ENCODE assay signal across 18 cellular contexts in the genomic region with DNA sequence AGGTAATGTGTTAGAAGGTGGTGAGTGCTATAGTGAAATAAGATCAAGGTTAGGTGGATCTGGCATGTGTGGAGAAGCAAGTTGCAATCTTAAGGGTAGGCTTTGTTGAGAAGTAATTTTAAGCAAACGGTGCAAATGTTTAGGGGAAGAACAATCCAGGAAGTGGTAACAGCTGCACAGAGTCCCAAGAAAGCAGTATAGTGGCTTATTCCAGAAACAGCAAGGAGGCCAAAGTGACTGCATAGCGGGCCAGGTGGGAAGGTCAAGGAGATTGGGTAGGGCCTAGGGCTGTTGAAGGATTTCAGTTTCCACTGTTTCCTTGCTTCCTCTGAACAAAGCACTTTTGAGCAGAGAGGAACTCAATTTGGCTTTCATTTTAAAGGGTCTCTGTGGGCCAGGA. TPM values are rescaled to one million over a fixed set of nuclear protein-coding genes. Genes with fewer than 3 reads are reported as not detected.
A peak's percentile ranks its signal among the peaks of the same experiment; 100 is the strongest.
DNase-seq lines count a peak whose midpoint lies in the region; ATAC-seq, FAIRE-seq and TF ChIP-seq lines count a peak whose summit lies in the region.
"Had no signal": no experiment of that assay in that cellular context is flagged by ENCODE, and none has a peak within 500 bp of the region (broad histone marks: within the 10 kb centered on the region; RNA-seq: fewer than 3 reads in every experiment).

No MANE protein-coding gene starts in this region.

- H4K20me1 ChIP-seq in Karpas-422 (ENCODE audit: insufficient read depth, low read depth, low read length) = no peaks in the 10 kb centered on the region

- H3K27ac ChIP-seq in Karpas-422 (ENCODE audit: low read length) (peak overlapping the region; percentile 49), pancreas (peak overlapping the region in 2 of 4 donors; percentile 6 to 19)

- no peaks in the 10 kb centered on the region for H3K27me3 Mint-ChIP-seq in activated naive CD8-positive, alpha-beta T cell
- no peaks in the 10 kb centered on the region for H3K27me3 Mint-ChIP-seq in activated naive CD8-positive, alpha-beta T cell treated with anti-CD3 and anti-CD28 coated beads for 36 hours
- no peaks in the 10 kb centered on the region for H3K27me3 Mint-ChIP-seq in T-helper 17 cell

- peak overlapping the region; percentile 38 for H3K4me2 ChIP-seq in Karpas-422 (ENCODE audit: low read depth, low read length, poor library complexity, severe bottlenecking)

- H3K4me1 ChIP-seq in Karpas-422 (ENCODE audit: low read length) (peaks cover 51% of the 10 kb centered on the region), pancreas (peaks cover 0 to 6% (median 0%) of the 10 kb centered on the region in 3 donors)

- no peak overlapping the region for H3K4me3 Mint-ChIP-seq in activated naive CD8-positive, alpha-beta T cell
- H3K4me3 Mint-ChIP-seq in activated naive CD8-positive, alpha-beta T cell treated with anti-CD3 and anti-CD28 coated beads for 36 hours = no peak overlapping the region
- H3K4me3 Mint-ChIP-seq in T-helper 17 cell = peak overlapping the region; percentile 36

- H3K9me3 ChIP-seq in Karpas-422 (ENCODE audit: low read length) (no peaks in the 10 kb centered on the region), T-helper 17 cell (ENCODE audit: control insufficient read depth, low read length, poor library complexity, severe bottlenecking) (no peaks in the 10 kb centered on the region), pancreas (no peaks in the 10 kb centered on the region)
- H3K9me3 ChIP-seq: spleen had no signal

- no peak overlapping the region for H3K4me3 ChIP-seq in Karpas-422 (ENCODE audit: low read length)
- H3K4me3 ChIP-seq in pancreas = no peak overlapping the region
- H3K4me3 ChIP-seq: spleen had no signal

- H3K9ac ChIP-seq in Karpas-422 (ENCODE audit: low read length) = peak overlapping the region; percentile 30

- H2AFZ ChIP-seq in Karpas-422 (ENCODE audit: low read length) = peak overlapping the region; percentile 84

- H3K36me3 ChIP-seq in Karpas-422 (ENCODE audit: insufficient read depth, low read length) (no peaks in the 10 kb centered on the region), pancreas (no peaks in the 10 kb centered on the region)
- H3K36me3 ChIP-seq: spleen had no signal

- ATAC-seq in T-helper 17 cell = no peak
- ATAC-seq in pancreas = peak; percentile 55 to 85 (median 76)
- no peak for ATAC-seq in GM18870 (IDR thresholded peaks at IDR 0.05; ENCODE audit: unreplicated experiment)

- H3K4me1 Mint-ChIP-seq in activated naive CD8-positive, alpha-beta T cell (ENCODE audit: low read depth) = peaks cover 19% of the 10 kb centered on the region
- H3K4me1 Mint-ChIP-seq in activated naive CD8-positive, alpha-beta T cell treated with anti-CD3 and anti-CD28 coated beads for 36 hours = peaks cover 15% of the 10 kb centered on the region
- peaks cover 12% of the 10 kb centered on the region for H3K4me1 Mint-ChIP-seq in T-helper 17 cell

- H3K27ac Mint-ChIP-seq in activated naive CD8-positive, alpha-beta T cell = peak overlapping the region; percentile 23
- no peak overlapping the region for H3K27ac Mint-ChIP-seq in activated naive CD8-positive, alpha-beta T cell treated with anti-CD3 and anti-CD28 coated beads for 36 hours
- H3K27ac Mint-ChIP-seq in T-helper 17 cell = peak overlapping the region; percentile 79

- TF ChIP-seq CTCF in pancreas (IDR thresholded peaks at IDR 0.05) = no peak

- no peaks in the 10 kb centered on the region for H3K36me3 Mint-ChIP-seq in activated naive CD8-positive, alpha-beta T cell
- H3K36me3 Mint-ChIP-seq in activated naive CD8-positive, alpha-beta T cell treated with anti-CD3 and anti-CD28 coated beads for 36 hours = no peaks in the 10 kb centered on the region
- peaks cover 3% of the 10 kb centered on the region for H3K36me3 Mint-ChIP-seq in T-helper 17 cell (ENCODE audit: low read depth)

- H3K9me2 ChIP-seq in Karpas-422 (replicated peaks; ENCODE audit: insufficient read depth, low read length) = no peaks in the 10 kb centered on the region

- H3K79me2 ChIP-seq in Karpas-422 (ENCODE audit: low read length) = no peaks in the 10 kb centered on the region

- H3K27me3 ChIP-seq in Karpas-422 (ENCODE audit: low read length) = no peaks in the 10 kb centered on the region
- no peaks in the 10 kb centered on the region for H3K27me3 ChIP-seq in pancreas
- H3K27me3 ChIP-seq: spleen had no signal

- intact Hi-C loops in pancreas (cut with DNase I) (no loop called here), posterior vena cava (cut with DNase I) (no loop called here)

- FAIRE-seq in pancreas (lab: Jason Lieb, UNC) = no peak
- FAIRE-seq: frontal cortex had no signal

- no peaks in the 10 kb centered on the region for H3K9me3 Mint-ChIP-seq in activated naive CD8-positive, alpha-beta T cell (ENCODE audit: low read depth)
- H3K9me3 Mint-ChIP-seq in activated naive CD8-positive, alpha-beta T cell treated with anti-CD3 and anti-CD28 coated beads for 36 hours = no peaks in the 10 kb centered on the region

- WGBS in pancreas, 2 donors = 38 to 43% methylated on average over 2 of the region's 2 CpGs

- DNase-seq in activated naive CD8-positive, alpha-beta T cell treated with anti-CD3 and anti-CD28 coated beads for 36 hours = no peak
- DNase-seq in Karpas-422 = no peak
- DNase-seq in T-helper 17 cell = no peak
- DNase-seq in pancreas = peak in 2 of 6 donors; percentile 8 to 40
- no peak for DNase-seq in HT-29 (ENCODE audit: low spot score)
- DNase-seq in posterior vena cava (ENCODE audit: low spot score) = no peak
- DNase-seq: activated CD8-positive, alpha-beta memory T cell treated with anti-CD3 and anti-CD28 coated beads for 24 hours; activated naive CD4-positive, alpha-beta T cell treated with Interleukin-2 at 50 U/mL for 16 hours; central memory CD4-positive, alpha-beta T cell; DMS 273 treated with DMSO at 0.1 percent for 48 hours; mammary epithelial cell; NCI-H187; occipital lobe; spleen; T-helper 9 cell had no signal

RNA-seq across cellular contexts. Expression of a gene that starts 30.0 kb away (rescaled TPM):
- total RNA-seq in activated naive CD8-positive, alpha-beta T cell treated with anti-CD3 and anti-CD28 coated beads for 36 hours = 10 to 100 TPM; 79.0 to 80.5 TPM
- total RNA-seq in Karpas-422 (2014; rRNA removed; shearing (Covaris generic); ENCODE audit: low replicate concordance) = 40.1 and 79.1 TPM in 2 replicates
- 10 to 100 TPM; 65.2 to 78.1 TPM for total RNA-seq in T-helper 17 cell
- 10 to 100 TPM; 47.3 to 84.0 (median 69.4) TPM for total RNA-seq in pancreas
- polyA plus RNA-seq in pancreas = 10 to 100 TPM; 43.1 to 70.4 TPM
- 89.5 and 97.9 TPM in 2 replicates for total RNA-seq in HT-29 (2014; rRNA removed; shearing (Covaris generic))
- 100 to 1,000 TPM; 138 to 146 TPM for total RNA-seq in posterior vena cava

Comparison
In these comparisons a context has a peak if more than half of its experiments do, and no peak if none do; other contexts are left out.
1. ATAC-seq: peak in pancreas (4 of 4); none in T-helper 17 cell (single experiment) and GM18870 (single experiment).